In genomic region chr14:59026086-59026485, GRCh38 we compare ENCODE assay signal across 22 cellular contexts.
"Had no signal": no experiment of that assay in that cellular context is flagged by ENCODE, and none has a peak within 500 bp of the region (broad histone marks: within the 10 kb centered on the region; RNA-seq: fewer than 3 reads in every experiment).

No MANE protein-coding gene starts in this region.

- H3K36me3 Mint-ChIP-seq: activated naive CD4-positive, alpha-beta T cell treated with anti-CD3 and anti-CD28 coated beads, Interleukin-2, amount 50 U/mL, for 24 hours had no signal

- H3K4me3 Mint-ChIP-seq: activated CD4-positive, alpha-beta memory T cell treated with anti-CD3 and anti-CD28 coated beads, Interleukin-2, amount 10 ng/mL, durations not matched to agents 7 days and 5 days; activated CD4-positive, alpha-beta T cell treated with anti-CD3 and anti-CD28 coated beads for 36 hours; activated naive CD4-positive, alpha-beta T cell treated with anti-CD3 and anti-CD28 coated beads, Interleukin-2, amount 50 U/mL, for 24 hours had no signal

- H3K9me3 Mint-ChIP-seq: activated CD4-positive, alpha-beta memory T cell treated with anti-CD3 and anti-CD28 coated beads, Interleukin-2, amount 10 ng/mL, durations not matched to agents 7 days and 5 days; activated naive CD4-positive, alpha-beta T cell treated with anti-CD3 and anti-CD28 coated beads, Interleukin-2, amount 50 U/mL, for 24 hours had no signal

- H3K4me3 ChIP-seq: cardiac muscle cell had no signal

- DNase-seq: activated CD4-positive, alpha-beta memory T cell treated with anti-CD3 and anti-CD28 coated beads, Interleukin-2, amount 10 ng/mL, durations not matched to agents 7 days and 5 days; activated CD4-positive, alpha-beta T cell treated with anti-CD3 and anti-CD28 coated beads for 36 hours; activated CD4-positive, alpha-beta T cell treated with anti-CD3 and anti-CD28 coated beads, Interleukin-2, amount 50 U/mL, for 1 hour; activated CD4-positive, CD25-positive, alpha-beta regulatory T cell; activated naive CD4-positive, alpha-beta T cell; activated T-cell treated with anti-CD3 and anti-CD28 coated beads for 4 hours; aorta; brain microvascular endothelial cell; NCI-H1048; NCI-H146; NCI-H187 treated with DMSO at 0.1 percent for 48 hours; NCI-H2081 treated with DMSO at 0.1 percent for 48 hours; NCI-H2171; NCI-H226; NCI-H510A; NCI-H526 treated with DMSO at 0.1 percent for 48 hours; SHP77 treated with DMSO at 0.1 percent for 48 hours; T-helper 2 cell; T1000 had no signal

- H3K36me3 ChIP-seq: brain microvascular endothelial cell, cardiac muscle cell had no signal

- H3K27ac ChIP-seq: brain microvascular endothelial cell, cardiac muscle cell, VCaP had no signal

- H3K27ac Mint-ChIP-seq: activated CD4-positive, alpha-beta memory T cell treated with anti-CD3 and anti-CD28 coated beads, Interleukin-2, amount 10 ng/mL, durations not matched to agents 7 days and 5 days; activated CD4-positive, alpha-beta T cell treated with anti-CD3 and anti-CD28 coated beads for 36 hours; activated naive CD4-positive, alpha-beta T cell treated with anti-CD3 and anti-CD28 coated beads, Interleukin-2, amount 50 U/mL, for 24 hours had no signal

- H3K27me3 ChIP-seq: brain microvascular endothelial cell, cardiac muscle cell had no signal
